Comparison of ENCODE assay signal across 9 cellular contexts in genomic region chr17:3003401-3004149, GRCh38. TPM values are rescaled to one million over a fixed set of nuclear protein-coding genes. Genes with fewer than 3 reads are reported as not detected.
DNase-seq lines count a peak whose midpoint lies in the region; ATAC-seq lines count a peak whose summit lies in the region.
"Had no signal": no experiment of that assay in that cellular context is flagged by ENCODE, and none has a peak within 500 bp of the region (broad histone marks: within the 10 kb centered on the region; RNA-seq: fewer than 3 reads in every experiment).

No MANE protein-coding gene starts in this region.

- H3K27ac Mint-ChIP-seq in naive thymus-derived CD8-positive, alpha-beta T cell: peak overlapping the region in 8 of 10 donors; percentile 73 to 93 (median 92)
- H3K27ac Mint-ChIP-seq: activated naive CD8-positive, alpha-beta T cell treated with anti-CD3 and anti-CD28 coated beads, Interleukin-2, amount 10 ng/mL, durations not matched to agents 7 days and 5 days had no signal

- H3K27ac ChIP-seq in cingulate gyrus (ENCODE audit: low read depth, low read length): peak overlapping the region; percentile 91

- POLR2A ChIA-PET in naive thymus-derived CD8-positive, alpha-beta T cell (lab: Charles Lee): interaction anchor here (0.6 to 1.4 kb wide), 4 partner anchors 60 to 1139 kb away, joined by 3 to 6 read pairs (median 3); partner anchors contain the start of genes CYB5D2 and ZZEF1

- peak overlapping the region; percentile 77 to 90 (median 83) for H3K4me3 Mint-ChIP-seq in naive thymus-derived CD8-positive, alpha-beta T cell
- H3K4me3 Mint-ChIP-seq: activated naive CD8-positive, alpha-beta T cell treated with anti-CD3 and anti-CD28 coated beads, Interleukin-2, amount 10 ng/mL, durations not matched to agents 7 days and 5 days had no signal

- peaks cover 0 to 13% (median 6%) of the 10 kb centered on the region in 3 donors for H3K36me3 Mint-ChIP-seq in naive thymus-derived CD8-positive, alpha-beta T cell
- H3K36me3 Mint-ChIP-seq: activated naive CD8-positive, alpha-beta T cell treated with anti-CD3 and anti-CD28 coated beads, Interleukin-2, amount 10 ng/mL, durations not matched to agents 7 days and 5 days had no signal

- H3K27me3 Mint-ChIP-seq in naive thymus-derived CD8-positive, alpha-beta T cell: no peaks in the 10 kb centered on the region
- H3K27me3 Mint-ChIP-seq: activated naive CD8-positive, alpha-beta T cell treated with anti-CD3 and anti-CD28 coated beads, Interleukin-2, amount 10 ng/mL, durations not matched to agents 7 days and 5 days had no signal

- H3K4me1 Mint-ChIP-seq in naive thymus-derived CD8-positive, alpha-beta T cell: peaks cover 11 to 38% (median 29%) of the 10 kb centered on the region in 4 donors
- H3K4me1 Mint-ChIP-seq: activated naive CD8-positive, alpha-beta T cell treated with anti-CD3 and anti-CD28 coated beads, Interleukin-2, amount 10 ng/mL, durations not matched to agents 7 days and 5 days had no signal

- no peak for ATAC-seq in naive thymus-derived CD8-positive, alpha-beta T cell
- no peak for ATAC-seq in HG02840 (IDR thresholded peaks at IDR 0.05; ENCODE audit: low FRiP score, unreplicated experiment)
- no peak for ATAC-seq in HG02981 (IDR thresholded peaks at IDR 0.05; ENCODE audit: unreplicated experiment)

- no peaks in the 10 kb centered on the region for H3K9me3 Mint-ChIP-seq in naive thymus-derived CD8-positive, alpha-beta T cell
- H3K9me3 Mint-ChIP-seq: activated naive CD8-positive, alpha-beta T cell treated with anti-CD3 and anti-CD28 coated beads, Interleukin-2, amount 10 ng/mL, durations not matched to agents 7 days and 5 days had no signal

- peak; percentile 15 for DNase-seq in COLO668 (lab: John Stamatoyannopoulos, UW; ENCODE audit: unreplicated experiment)
- DNase-seq in Kasumi-1 (lab: John Stamatoyannopoulos, UW): peak; percentile 8 to 9
- peak in 1 of 10 donors; percentile 28 for DNase-seq in naive thymus-derived CD8-positive, alpha-beta T cell
- no peak for DNase-seq in activated T-cell treated with anti-CD3 and anti-CD28 coated beads, Interleukin-2, amount 50 U/mL, for 1 hour
- no peak for DNase-seq in stimulated activated CD8-positive, alpha-beta memory T cell treated with anti-CD3 and anti-CD28 coated beads, Interleukin-4, amount 100 ng/mL, for 48 hours

RNA-seq across cellular contexts. Expression of gene OR1D5, which starts 59.8 kb away (rescaled TPM):
- not detected for total RNA-seq in naive thymus-derived CD8-positive, alpha-beta T cell
- not detected for polyA plus RNA-seq in naive thymus-derived CD8-positive, alpha-beta T cell
- total RNA-seq: activated naive CD8-positive, alpha-beta T cell treated with anti-CD3 and anti-CD28 coated beads, Interleukin-2, amount 10 ng/mL, durations not matched to agents 7 days and 5 days had no signal

Comparison
In these comparisons a context has a peak if more than half of its experiments do, and no peak if none do; other contexts are left out.
1. DNase-seq: peak in COLO668 (single experiment) and Kasumi-1 (2 of 2); none in activated T-cell treated with anti-CD3 and anti-CD28 coated beads, Interleukin-2, amount 50 U/mL, for 1 hour (single experiment) and stimulated activated CD8-positive, alpha-beta memory T cell treated with anti-CD3 and anti-CD28 coated beads, Interleukin-4, amount 100 ng/mL, for 48 hours (single experiment).